12 cellular contexts compared by ENCODE assay signal in genomic region chr13:98349731-98350305, GRCh38.
A peak's percentile ranks its signal among the peaks of the same experiment; 100 is the strongest.
DNase-seq lines count a peak whose midpoint lies in the region; ATAC-seq and TF ChIP-seq lines count a peak whose summit lies in the region.
"Had no signal": no experiment of that assay in that cellular context is flagged by ENCODE, and none has a peak within 500 bp of the region (broad histone marks: within the 10 kb centered on the region; RNA-seq: fewer than 3 reads in every experiment).

No MANE protein-coding gene starts in this region.

- TF ChIP-seq RAD21 in Ishikawa (IDR thresholded peaks at IDR 0.05; ENCODE audit: low read depth): peak; percentile 20; the same call in 1 of the 2 replicates

- no peaks in the 10 kb centered on the region for H3K9me3 Mint-ChIP-seq in activated CD4-positive, alpha-beta T cell treated with anti-CD3 and anti-CD28 coated beads, Interleukin-2, amount 10 ng/mL, durations not matched to agents 7 days and 5 days
- H3K9me3 Mint-ChIP-seq in activated T-helper 1 cell treated with anti-CD3 and anti-CD28 coated beads, Interleukin-12 subunit alpha, Interleukin-12 subunit beta, Interleukin-2, Interleukin-4 antibody, amounts not matched to agents 30 ng/mL and 10 ng/mL and 1 ng/mL, durations not matched to agents 14 hours and 24 hours and 36 hours: no peaks in the 10 kb centered on the region
- H3K9me3 Mint-ChIP-seq: activated T-helper 2 cell treated with anti-CD3 and anti-CD28 coated beads, Interferon-gamma antibody, Interleukin-2, Interleukin-4, amounts not matched to agents 10 μg/mL and 5 μg/mL and 100 μg/mL, durations not matched to agents 14 hours and 24 hours and 36 hours had no signal

- TF ChIP-seq EP300 in Ishikawa (IDR thresholded peaks at IDR 0.05; ENCODE audit: borderline replicate concordance): no peak

- TF ChIP-seq CTCF in choroid plexus epithelial cell (conservative IDR thresholded peaks at IDR 0.05; ENCODE audit: low read depth, low read length): peak; percentile 40

- no peak overlapping the region for H3K4me3 ChIP-seq in choroid plexus epithelial cell (ENCODE audit: low read depth, low read length)
- H3K4me3 ChIP-seq: vagina had no signal

- H3K27ac Mint-ChIP-seq in activated CD4-positive, alpha-beta T cell treated with anti-CD3 and anti-CD28 coated beads, Interleukin-2, amount 10 ng/mL, durations not matched to agents 7 days and 5 days: no peak overlapping the region
- no peak overlapping the region for H3K27ac Mint-ChIP-seq in activated T-helper 1 cell treated with anti-CD3 and anti-CD28 coated beads, Interleukin-12 subunit alpha, Interleukin-12 subunit beta, Interleukin-2, Interleukin-4 antibody, amounts not matched to agents 30 ng/mL and 10 ng/mL and 1 ng/mL, durations not matched to agents 14 hours and 24 hours and 36 hours
- H3K27ac Mint-ChIP-seq: activated T-helper 2 cell treated with anti-CD3 and anti-CD28 coated beads, Interferon-gamma antibody, Interleukin-2, Interleukin-4, amounts not matched to agents 10 μg/mL and 5 μg/mL and 100 μg/mL, durations not matched to agents 14 hours and 24 hours and 36 hours had no signal

- H3K36me3 Mint-ChIP-seq in activated CD4-positive, alpha-beta T cell treated with anti-CD3 and anti-CD28 coated beads, Interleukin-2, amount 10 ng/mL, durations not matched to agents 7 days and 5 days (ENCODE audit: low read depth): no peaks in the 10 kb centered on the region
- H3K36me3 Mint-ChIP-seq in activated T-helper 1 cell treated with anti-CD3 and anti-CD28 coated beads, Interleukin-12 subunit alpha, Interleukin-12 subunit beta, Interleukin-2, Interleukin-4 antibody, amounts not matched to agents 30 ng/mL and 10 ng/mL and 1 ng/mL, durations not matched to agents 14 hours and 24 hours and 36 hours (ENCODE audit: low read depth): no peaks in the 10 kb centered on the region

- H3K4me3 Mint-ChIP-seq in activated CD4-positive, alpha-beta T cell treated with anti-CD3 and anti-CD28 coated beads, Interleukin-2, amount 10 ng/mL, durations not matched to agents 7 days and 5 days: no peak overlapping the region
- no peak overlapping the region for H3K4me3 Mint-ChIP-seq in activated T-helper 1 cell treated with anti-CD3 and anti-CD28 coated beads, Interleukin-12 subunit alpha, Interleukin-12 subunit beta, Interleukin-2, Interleukin-4 antibody, amounts not matched to agents 30 ng/mL and 10 ng/mL and 1 ng/mL, durations not matched to agents 14 hours and 24 hours and 36 hours

- DNase-seq in ELF-1 (ENCODE audit: low read depth, low spot score) (peak; percentile 67), choroid plexus epithelial cell (ENCODE audit: low read depth) (peak; percentile 25), mucosa of gallbladder (ENCODE audit: low spot score) (peak; percentile 23), NCI-H1417 (lab: John Stamatoyannopoulos, UW) (no peak)
- no peak for DNase-seq in activated CD4-positive, alpha-beta T cell treated with anti-CD3 and anti-CD28 coated beads, Interleukin-2, amount 10 ng/mL, durations not matched to agents 7 days and 5 days
- DNase-seq in activated T-helper 1 cell treated with anti-CD3 and anti-CD28 coated beads, Interleukin-12 subunit alpha, Interleukin-12 subunit beta, Interleukin-2, Interleukin-4 antibody, amounts not matched to agents 30 ng/mL and 10 ng/mL and 1 ng/mL, durations not matched to agents 14 hours and 24 hours and 36 hours (ENCODE audit: low spot score): no peak
- DNase-seq: NCI-H446, occipital lobe had no signal

- CTCF ChIA-PET in activated CD4-positive, alpha-beta T cell treated with anti-CD3 and anti-CD28 coated beads, Interleukin-2, amount 10 ng/mL, durations not matched to agents 7 days and 5 days (lab: Charles Lee): no interaction called here

- H3K27me3 Mint-ChIP-seq in activated CD4-positive, alpha-beta T cell treated with anti-CD3 and anti-CD28 coated beads, Interleukin-2, amount 10 ng/mL, durations not matched to agents 7 days and 5 days: peaks cover 2% of the 10 kb centered on the region
- no peaks in the 10 kb centered on the region for H3K27me3 Mint-ChIP-seq in activated T-helper 1 cell treated with anti-CD3 and anti-CD28 coated beads, Interleukin-12 subunit alpha, Interleukin-12 subunit beta, Interleukin-2, Interleukin-4 antibody, amounts not matched to agents 30 ng/mL and 10 ng/mL and 1 ng/mL, durations not matched to agents 14 hours and 24 hours and 36 hours (ENCODE audit: insufficient read depth)

- POLR2A ChIA-PET in activated CD4-positive, alpha-beta T cell treated with anti-CD3 and anti-CD28 coated beads, Interleukin-2, amount 10 ng/mL, durations not matched to agents 7 days and 5 days (lab: Charles Lee): no interaction called here

- H3K4me1 Mint-ChIP-seq in activated CD4-positive, alpha-beta T cell treated with anti-CD3 and anti-CD28 coated beads, Interleukin-2, amount 10 ng/mL, durations not matched to agents 7 days and 5 days: no peaks in the 10 kb centered on the region
- H3K4me1 Mint-ChIP-seq in activated T-helper 1 cell treated with anti-CD3 and anti-CD28 coated beads, Interleukin-12 subunit alpha, Interleukin-12 subunit beta, Interleukin-2, Interleukin-4 antibody, amounts not matched to agents 30 ng/mL and 10 ng/mL and 1 ng/mL, durations not matched to agents 14 hours and 24 hours and 36 hours (ENCODE audit: low read depth): no peaks in the 10 kb centered on the region

- intact Hi-C loops in activated T-helper 1 cell treated with anti-CD3 and anti-CD28 coated beads, Interleukin-12 subunit alpha, Interleukin-12 subunit beta, Interleukin-2, Interleukin-4 antibody, amounts not matched to agents 30 ng/mL and 10 ng/mL and 1 ng/mL, durations not matched to agents 14 hours and 24 hours and 36 hours (cut with micrococcal nuclease): no loop called here

- ATAC-seq in HG03175 (IDR thresholded peaks at IDR 0.05; ENCODE audit: unreplicated experiment): no peak

TF ChIP-seq in Ishikawa, 13 proteins besides CTCF, POLR2A, EP300 and RAD21:
- TF ChIP-seq YY1 (IDR thresholded peaks at IDR 0.05; ENCODE audit: low read depth): no peak
- TF ChIP-seq CEBPB (IDR thresholded peaks at IDR 0.05): no peak
- TF ChIP-seq, protein P1, sequence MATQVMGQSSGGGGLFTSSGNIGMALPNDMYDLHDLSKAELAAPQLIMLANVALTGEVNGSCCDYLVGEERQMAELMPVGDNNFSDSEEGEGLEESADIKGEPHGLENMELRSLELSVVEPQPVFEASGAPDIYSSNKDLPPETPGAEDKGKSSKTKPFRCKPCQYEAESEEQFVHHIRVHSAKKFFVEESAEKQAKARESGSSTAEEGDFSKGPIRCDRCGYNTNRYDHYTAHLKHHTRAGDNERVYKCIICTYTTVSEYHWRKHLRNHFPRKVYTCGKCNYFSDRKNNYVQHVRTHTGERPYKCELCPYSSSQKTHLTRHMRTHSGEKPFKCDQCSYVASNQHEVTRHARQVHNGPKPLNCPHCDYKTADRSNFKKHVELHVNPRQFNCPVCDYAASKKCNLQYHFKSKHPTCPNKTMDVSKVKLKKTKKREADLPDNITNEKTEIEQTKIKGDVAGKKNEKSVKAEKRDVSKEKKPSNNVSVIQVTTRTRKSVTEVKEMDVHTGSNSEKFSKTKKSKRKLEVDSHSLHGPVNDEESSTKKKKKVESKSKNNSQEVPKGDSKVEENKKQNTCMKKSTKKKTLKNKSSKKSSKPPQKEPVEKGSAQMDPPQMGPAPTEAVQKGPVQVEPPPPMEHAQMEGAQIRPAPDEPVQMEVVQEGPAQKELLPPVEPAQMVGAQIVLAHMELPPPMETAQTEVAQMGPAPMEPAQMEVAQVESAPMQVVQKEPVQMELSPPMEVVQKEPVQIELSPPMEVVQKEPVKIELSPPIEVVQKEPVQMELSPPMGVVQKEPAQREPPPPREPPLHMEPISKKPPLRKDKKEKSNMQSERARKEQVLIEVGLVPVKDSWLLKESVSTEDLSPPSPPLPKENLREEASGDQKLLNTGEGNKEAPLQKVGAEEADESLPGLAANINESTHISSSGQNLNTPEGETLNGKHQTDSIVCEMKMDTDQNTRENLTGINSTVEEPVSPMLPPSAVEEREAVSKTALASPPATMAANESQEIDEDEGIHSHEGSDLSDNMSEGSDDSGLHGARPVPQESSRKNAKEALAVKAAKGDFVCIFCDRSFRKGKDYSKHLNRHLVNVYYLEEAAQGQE (IDR thresholded peaks at IDR 0.05; ENCODE audit: low read depth): no peak
- no peak for TF ChIP-seq TCF12 (IDR thresholded peaks at IDR 0.05; ENCODE audit: low read depth)
- no peak for TF ChIP-seq EGR1 (IDR thresholded peaks at IDR 0.05)
- no peak for TF ChIP-seq FOXM1 (IDR thresholded peaks at IDR 0.05; ENCODE audit: borderline replicate concordance, low read depth)
- TF ChIP-seq ZBTB7A (IDR thresholded peaks at IDR 0.05; ENCODE audit: low read depth): no peak
- no peak for TF ChIP-seq CREB1 (IDR thresholded peaks at IDR 0.05; ENCODE audit: low read depth)
- TF ChIP-seq, protein P2, sequence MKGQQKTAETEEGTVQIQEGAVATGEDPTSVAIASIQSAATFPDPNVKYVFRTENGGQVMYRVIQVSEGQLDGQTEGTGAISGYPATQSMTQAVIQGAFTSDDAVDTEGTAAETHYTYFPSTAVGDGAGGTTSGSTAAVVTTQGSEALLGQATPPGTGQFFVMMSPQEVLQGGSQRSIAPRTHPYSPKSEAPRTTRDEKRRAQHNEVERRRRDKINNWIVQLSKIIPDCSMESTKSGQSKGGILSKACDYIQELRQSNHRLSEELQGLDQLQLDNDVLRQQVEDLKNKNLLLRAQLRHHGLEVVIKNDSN (IDR thresholded peaks at IDR 0.05): no peak
- no peak for TF ChIP-seq TAF1 (IDR thresholded peaks at IDR 0.05; ENCODE audit: low read depth)
- TF ChIP-seq NFIC (IDR thresholded peaks at IDR 0.05): no peak
- TF ChIP-seq, protein P3, sequence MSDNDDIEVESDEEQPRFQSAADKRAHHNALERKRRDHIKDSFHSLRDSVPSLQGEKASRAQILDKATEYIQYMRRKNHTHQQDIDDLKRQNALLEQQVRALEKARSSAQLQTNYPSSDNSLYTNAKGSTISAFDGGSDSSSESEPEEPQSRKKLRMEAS (IDR thresholded peaks at IDR 0.05): no peak
- TF ChIP-seq TEAD4 (IDR thresholded peaks at IDR 0.05): no peak

Comparison
In these comparisons a context has a peak if more than half of its experiments do, and no peak if none do; other contexts are left out.
1. DNase-seq: peak in ELF-1 (single experiment), choroid plexus epithelial cell (single experiment) and mucosa of gallbladder (single experiment); none in activated CD4-positive, alpha-beta T cell treated with anti-CD3 and anti-CD28 coated beads, Interleukin-2, amount 10 ng/mL, durations not matched to agents 7 days and 5 days (single experiment), NCI-H1417 (0 of 3) and activated T-helper 1 cell treated with anti-CD3 and anti-CD28 coated beads, Interleukin-12 subunit alpha, Interleukin-12 subunit beta, Interleukin-2, Interleukin-4 antibody, amounts not matched to agents 30 ng/mL and 10 ng/mL and 1 ng/mL, durations not matched to agents 14 hours and 24 hours and 36 hours (single experiment).